In genomic region chr5:109298794-109299193, GRCh38 we compare ENCODE assay signal across 7 cellular contexts.
"Had no signal": no experiment of that assay in that cellular context is flagged by ENCODE, and none has a peak within 500 bp of the region (broad histone marks: within the 10 kb centered on the region; RNA-seq: fewer than 3 reads in every experiment).

No MANE protein-coding gene starts in this region.

- FAIRE-seq: HTR-8/SVneo, K562 had no signal

- H3K4me3 ChIP-seq: GM23248, K562 had no signal

- H3K27ac ChIP-seq: GM23248 had no signal

- H2AFZ ChIP-seq: GM23248 had no signal

- H3K9ac ChIP-seq: GM23248 had no signal

- DNase-seq: GM23248, H9, HCEC 1CT, IMR-90, KG1 had no signal
